11 cellular contexts compared by ENCODE assay signal in genomic region chr3:65914740-65915366, GRCh38.
DNase-seq lines count a peak whose midpoint lies in the region; TF ChIP-seq lines count a peak whose summit lies in the region.
"Had no signal": no experiment of that assay in that cellular context is flagged by ENCODE, and none has a peak within 500 bp of the region (broad histone marks: within the 10 kb centered on the region; RNA-seq: fewer than 3 reads in every experiment).

No MANE protein-coding gene starts in this region.

- TF ChIP-seq CTCF in retinal pigment epithelial cell (conservative IDR thresholded peaks at IDR 0.05; ENCODE audit: low read depth, low read length): peak; percentile 8

- DNase-seq in NCI-H146 (lab: John Stamatoyannopoulos, UW) (peak; percentile 0), NCI-H146 treated with DMSO at 0.1 percent for 48 hours (lab: John Stamatoyannopoulos, UW; ENCODE audit: unreplicated experiment) (no peak), NCI-H69 (lab: John Stamatoyannopoulos, UW) (peak; percentile 20), dermis blood vessel endothelial cell (peak; percentile 41), retinal pigment epithelial cell (ENCODE audit: low read depth) (no peak), ecto neural progenitor cell (ENCODE audit: low spot score) (no peak), D341Med (ENCODE audit: low spot score) (no peak)
- no peak for DNase-seq in effector CD8-positive, alpha-beta T cell (lab: John Stamatoyannopoulos, UW)
- DNase-seq: activated CD4-positive, alpha-beta T cell treated with anti-CD3 and anti-CD28 coated beads for 48 hours; NCI-H1694; ovary had no signal

- no peak overlapping the region for H3K4me3 ChIP-seq in retinal pigment epithelial cell (ENCODE audit: low read length)
- H3K4me3 ChIP-seq: ovary had no signal

Comparison
In these comparisons a context has a peak if more than half of its experiments do, and no peak if none do; other contexts are left out.
1. DNase-seq: peak in NCI-H146 (single experiment), NCI-H69 (single experiment) and dermis blood vessel endothelial cell (single experiment); none in NCI-H146 treated with DMSO at 0.1 percent for 48 hours (single experiment), retinal pigment epithelial cell (single experiment), effector CD8-positive, alpha-beta T cell (single experiment), ecto neural progenitor cell (single experiment) and D341Med (single experiment).